ENCODE assay signal across 8 cellular contexts in genomic region chr5:36606437-36607113, GRCh38. TPM values are rescaled to one million over a fixed set of nuclear protein-coding genes. Genes with fewer than 3 reads are reported as not detected.
DNase-seq lines count a peak whose midpoint lies in the region; ATAC-seq, FAIRE-seq and TF ChIP-seq lines count a peak whose summit lies in the region.

Gene SLC1A3 (plus strand): TSS chr5:36606606. CDS start chr5:36608424, 1,818 bp downstream.

- peaks cover 34% of the 10 kb centered on the region for H3K4me1 ChIP-seq in neural progenitor cell
- H3K4me1 ChIP-seq in transverse colon, result peaks cover 0 to 15% (median 6%) of the 10 kb centered on the region in 4 donors

- H3K4me1 Mint-ChIP-seq in activated T-helper 17 cell treated with anti-CD3 and anti-CD28 coated beads, Interleukin-2, amount 50 U/mL, for 72 hours, result peaks cover 4% of the 10 kb centered on the region
- peaks cover 39% of the 10 kb centered on the region for H3K4me1 Mint-ChIP-seq in neural progenitor cell

- peak within 1 kb of the TSS; percentile 5 for H3K27ac Mint-ChIP-seq in activated T-helper 17 cell treated with anti-CD3 and anti-CD28 coated beads, Interleukin-2, amount 50 U/mL, for 72 hours
- peak within 1 kb of the TSS; percentile 62 for H3K27ac Mint-ChIP-seq in neural progenitor cell

- no peak for FAIRE-seq in frontal cortex (lab: Jason Lieb, UNC)

- H3K9me3 Mint-ChIP-seq in activated T-helper 17 cell treated with anti-CD3 and anti-CD28 coated beads, Interleukin-2, amount 50 U/mL, for 72 hours, result peaks cover 3% of the 10 kb centered on the region
- H3K9me3 Mint-ChIP-seq in neural progenitor cell, result no peaks in the 10 kb centered on the region

- no peak for TF ChIP-seq EP300 in transverse colon (IDR thresholded peaks at IDR 0.05; ENCODE audit: low read depth)

- no peak within 1 kb of the TSS for H3K27ac ChIP-seq in neural progenitor cell
- H3K27ac ChIP-seq in transverse colon, result peak within 1 kb of the TSS in 1 of 4 donors; percentile 2

- H2AFZ ChIP-seq in neural progenitor cell (replicated peaks), result peak within 1 kb of the TSS; percentile 59

- no peaks in the 10 kb centered on the region for H4K20me1 ChIP-seq in neural progenitor cell (ENCODE audit: low read depth)

- no peak within 1 kb of the TSS for H3K9ac ChIP-seq in neural progenitor cell

- H3K36me3 Mint-ChIP-seq in activated T-helper 17 cell treated with anti-CD3 and anti-CD28 coated beads, Interleukin-2, amount 50 U/mL, for 72 hours (ENCODE audit: low read depth), result no peaks in the 10 kb centered on the region
- peaks cover 16% of the 10 kb centered on the region for H3K36me3 Mint-ChIP-seq in neural progenitor cell

- peaks cover 44% of the 10 kb centered on the region for H3K27me3 Mint-ChIP-seq in activated T-helper 17 cell treated with anti-CD3 and anti-CD28 coated beads, Interleukin-2, amount 50 U/mL, for 72 hours
- H3K27me3 Mint-ChIP-seq in neural progenitor cell (ENCODE audit: insufficient read depth, low read depth), result no peaks in the 10 kb centered on the region

- H3K36me3 ChIP-seq in neural progenitor cell, result no peaks in the 10 kb centered on the region
- H3K36me3 ChIP-seq in transverse colon, result no peaks in the 10 kb centered on the region

- intact Hi-C loops in transverse colon (cut with DNase I; ENCODE audit: low total_unique reads), result no loop called here

- H3K27me3 ChIP-seq in neural progenitor cell (no peaks in the 10 kb centered on the region), transverse colon (peaks cover 55% of the 10 kb centered on the region)

- peak within 1 kb of the TSS; percentile 68 for H3K4me3 Mint-ChIP-seq in activated T-helper 17 cell treated with anti-CD3 and anti-CD28 coated beads, Interleukin-2, amount 50 U/mL, for 72 hours
- peak within 1 kb of the TSS; percentile 93 for H3K4me3 Mint-ChIP-seq in neural progenitor cell

- peaks cover 2% of the 10 kb centered on the region for H3K79me2 ChIP-seq in neural progenitor cell (ENCODE audit: low read depth)

- peak; percentile 89 for ATAC-seq in HG02610 (IDR thresholded peaks at IDR 0.05; ENCODE audit: unreplicated experiment)
- ATAC-seq in activated T-helper 17 cell treated with anti-CD3 and anti-CD28 coated beads, Interleukin-2, amount 50 U/mL, for 72 hours (replicated peaks), result peak; percentile 92

- WGBS in transverse colon (ENCODE audit: low coverage in 1 of 2), 2 donors, result 1% methylated on average over 14 to 20 of the region's 20 CpGs

- peak within 1 kb of the TSS; percentile 60 for H3K4me3 ChIP-seq in neural progenitor cell
- peak within 1 kb of the TSS; percentile 5 to 43 (median 24) for H3K4me3 ChIP-seq in transverse colon

- peak; percentile 38 for TF ChIP-seq POLR2A in transverse colon (IDR thresholded peaks at IDR 0.05)

- TF ChIP-seq CTCF in neural progenitor cell (IDR thresholded peaks at IDR 0.05), result no peak
- TF ChIP-seq CTCF in transverse colon (IDR thresholded peaks at IDR 0.05), result no peak

- H3K9me3 ChIP-seq in neural progenitor cell (ENCODE audit: low read depth), result no peaks in the 10 kb centered on the region
- H3K9me3 ChIP-seq in transverse colon, result no peaks in the 10 kb centered on the region

- in situ Hi-C loops in transverse colon (cut with MboI; ENCODE audit: low pct_ligation_motif_present in 1 of 4, low pct_unique_long_range_greater_than_20kb in 1 of 4, low sequenced_read_pairs in 3 of 4), result no loop called here

- peak within 1 kb of the TSS; percentile 81 for H3K4me2 ChIP-seq in neural progenitor cell

- peak; percentile 63 for DNase-seq in activated effector memory CD4-positive, alpha-beta T cell treated with anti-CD3 and anti-CD28 coated beads, Interleukin-2, amount 50 U/mL, for 16 hours
- DNase-seq in activated effector memory CD4-positive, alpha-beta T cell treated with Interleukin-2 at 50 U/mL for 16 hours, result no peak
- peak; percentile 86 for DNase-seq in NAMALWA (ENCODE audit: low spot score)
- no peak for DNase-seq in frontal cortex (ENCODE audit: low spot score in 2 of 2)
- DNase-seq in neural progenitor cell (ENCODE audit: low spot score), result peak; percentile 85
- DNase-seq in transverse colon, result peak; percentile 22

- H3F3A ChIP-seq in neural progenitor cell (ENCODE audit: low read depth), result peaks cover 6% of the 10 kb centered on the region

RNA-seq across cellular contexts. Expression of gene SLC1A3, which starts in this region (rescaled TPM):
- total RNA-seq in activated T-helper 17 cell treated with anti-CD3 and anti-CD28 coated beads, Interleukin-2, amount 50 U/mL, for 72 hours, result under 1 TPM in 1 of 2 donors, not detected in 1; 0.26 TPM
- total RNA-seq in frontal cortex (161 TPM), neural progenitor cell (ENCODE audit: low replicate concordance) (6.7 and 8.5 TPM in 2 replicates), transverse colon (10 to 100 TPM in 1 of 4 donors, 1 to 10 TPM in 2, under 1 TPM in 1; 0.20 to 16.0 (median 4.1) TPM)

Comparison
In these comparisons a context has a peak if more than half of its experiments do, and no peak if none do; other contexts are left out.
1. DNase-seq: peak in activated effector memory CD4-positive, alpha-beta T cell treated with anti-CD3 and anti-CD28 coated beads, Interleukin-2, amount 50 U/mL, for 16 hours (single experiment), NAMALWA (single experiment), neural progenitor cell (single experiment) and transverse colon (single experiment); none in activated effector memory CD4-positive, alpha-beta T cell treated with Interleukin-2 at 50 U/mL for 16 hours (single experiment) and frontal cortex (0 of 2).
2. Peak in ATAC-seq in activated T-helper 17 cell treated with anti-CD3 and anti-CD28 coated beads, Interleukin-2, amount 50 U/mL, for 72 hours; RNA of the gene not detected or under 1 TPM.